In genomic region chr5:68898961-68899471, GRCh38 we compare ENCODE assay signal across 12 cellular contexts.
DNase-seq lines count a peak whose midpoint lies in the region; ATAC-seq and TF ChIP-seq lines count a peak whose summit lies in the region.
"Had no signal": no experiment of that assay in that cellular context is flagged by ENCODE, and none has a peak within 500 bp of the region (broad histone marks: within the 10 kb centered on the region; RNA-seq: fewer than 3 reads in every experiment).

No MANE protein-coding gene starts in this region.

- H3K4me2 ChIP-seq in mesendoderm (ENCODE audit: low read length), result no peak overlapping the region

- peaks cover 0 to 2% (median 0%) of the 10 kb centered on the region in 5 experiments for H3K9me3 Mint-ChIP-seq in brain
- no peaks in the 10 kb centered on the region for H3K9me3 Mint-ChIP-seq in activated naive CD4-positive, alpha-beta T cell treated with anti-CD3 and anti-CD28 coated beads for 36 hours

- no peak overlapping the region for H2BK5ac ChIP-seq in mesendoderm (ENCODE audit: low read length)

- no peak overlapping the region for H3K4me3 ChIP-seq in mesendoderm (ENCODE audit: low read length)
- H3K4me3 ChIP-seq: gastrocnemius medialis, suprapubic skin had no signal

- no peak overlapping the region for H3K23ac ChIP-seq in mesendoderm (ENCODE audit: low read length)

- H3K36me3 Mint-ChIP-seq in brain, result no peaks in the 10 kb centered on the region
- H3K36me3 Mint-ChIP-seq in activated naive CD4-positive, alpha-beta T cell treated with anti-CD3 and anti-CD28 coated beads for 36 hours (ENCODE audit: low read depth), result no peaks in the 10 kb centered on the region

- H4K8ac ChIP-seq in mesendoderm (ENCODE audit: low read depth, low read length), result no peak overlapping the region

- no peaks in the 10 kb centered on the region for H3K27me3 ChIP-seq in mesendoderm (ENCODE audit: insufficient read depth, low read length, poor library complexity)
- H3K27me3 ChIP-seq: gastrocnemius medialis, suprapubic skin had no signal

- no peaks in the 10 kb centered on the region for H3K36me3 ChIP-seq in mesendoderm (ENCODE audit: control insufficient read depth, insufficient read depth, low read length)
- H3K36me3 ChIP-seq: gastrocnemius medialis, suprapubic skin had no signal

- H2BK120ac ChIP-seq in mesendoderm (ENCODE audit: low read depth, low read length), result no peak overlapping the region

- H3K79me1 ChIP-seq in mesendoderm (ENCODE audit: low read length), result no peaks in the 10 kb centered on the region

- peak overlapping the region; percentile 29 for H3K4ac ChIP-seq in mesendoderm (ENCODE audit: low read depth, low read length)

- DNase-seq in ELR (ENCODE audit: low read depth), result peak; percentile 85
- DNase-seq in NCI-H2107 (lab: John Stamatoyannopoulos, UW), result peak; percentile 20
- peak; percentile 77 for DNase-seq in mesendoderm
- no peak for DNase-seq in activated naive CD4-positive, alpha-beta T cell treated with anti-CD3 and anti-CD28 coated beads for 36 hours
- DNase-seq in activated T-cell treated with anti-CD3 and anti-CD28 coated beads for 4 hours, result no peak
- DNase-seq in germinal center (ENCODE audit: low spot score), result no peak
- DNase-seq: activated effector memory CD4-positive, alpha-beta T cell treated with anti-CD3 and anti-CD28 coated beads, Interleukin-2, amount 50 U/mL, for 16 hours; gastrocnemius medialis; SIG-M5 had no signal

- ATAC-seq in HG02970 (IDR thresholded peaks at IDR 0.05; ENCODE audit: low FRiP score, unreplicated experiment), result no peak
- ATAC-seq: gastrocnemius medialis had no signal

- intact Hi-C loops in activated naive CD4-positive, alpha-beta T cell treated with anti-CD3 and anti-CD28 coated beads for 36 hours (cut with micrococcal nuclease), result no loop called here

- H2AK5ac ChIP-seq in mesendoderm (ENCODE audit: low read length), result no peak overlapping the region

- CTCF ChIA-PET in activated naive CD4-positive, alpha-beta T cell treated with anti-CD3 and anti-CD28 coated beads for 36 hours (lab: Charles Lee), result no interaction called here

- no peaks in the 10 kb centered on the region for H3K4me1 ChIP-seq in mesendoderm (ENCODE audit: control insufficient read depth, low read depth, low read length)
- H3K4me1 ChIP-seq: gastrocnemius medialis had no signal

- TF ChIP-seq CTCF in brain (conservative IDR thresholded peaks at IDR 0.05), result no peak

- H3K27ac Mint-ChIP-seq in brain, result peak overlapping the region in 3 of 5 experiments; percentile 18 to 64 (median 34)
- no peak overlapping the region for H3K27ac Mint-ChIP-seq in activated naive CD4-positive, alpha-beta T cell treated with anti-CD3 and anti-CD28 coated beads for 36 hours

- no peak overlapping the region for H3K4me3 Mint-ChIP-seq in brain
- H3K4me3 Mint-ChIP-seq in activated naive CD4-positive, alpha-beta T cell treated with anti-CD3 and anti-CD28 coated beads for 36 hours, result no peak overlapping the region

- no peaks in the 10 kb centered on the region for H3K79me2 ChIP-seq in mesendoderm (ENCODE audit: control insufficient read depth, insufficient read depth, low read length)

- H3K27me3 Mint-ChIP-seq in brain, result no peaks in the 10 kb centered on the region
- H3K27me3 Mint-ChIP-seq in activated naive CD4-positive, alpha-beta T cell treated with anti-CD3 and anti-CD28 coated beads for 36 hours (ENCODE audit: low read depth), result no peaks in the 10 kb centered on the region

- peaks cover 14% of the 10 kb centered on the region for H3K4me1 Mint-ChIP-seq in brain
- peaks cover 15% of the 10 kb centered on the region for H3K4me1 Mint-ChIP-seq in activated naive CD4-positive, alpha-beta T cell treated with anti-CD3 and anti-CD28 coated beads for 36 hours (ENCODE audit: low read depth)

- H3K9ac ChIP-seq in mesendoderm (ENCODE audit: low read length), result no peak overlapping the region

- no peak overlapping the region for H3K56ac ChIP-seq in mesendoderm (ENCODE audit: low read length)

- no peak overlapping the region for H4K5ac ChIP-seq in mesendoderm (ENCODE audit: low read length)

- WGBS in mesendoderm (ENCODE audit: extremely low coverage, insufficient coverage, low lambda C conversion rate), result no CpG with 5 or more reads among the region's 4 CpGs

- H3K27ac ChIP-seq in mesendoderm (ENCODE audit: low read depth, low read length), result no peak overlapping the region
- H3K27ac ChIP-seq: gastrocnemius medialis, suprapubic skin had no signal

- H3K18ac ChIP-seq in mesendoderm (ENCODE audit: low read length), result no peak overlapping the region

- H2BK15ac ChIP-seq in mesendoderm (replicated peaks; ENCODE audit: low read depth), result no peak overlapping the region

Comparison
In these comparisons a context has a peak if more than half of its experiments do, and no peak if none do; other contexts are left out.
1. DNase-seq: peak in ELR (single experiment), NCI-H2107 (single experiment) and mesendoderm (single experiment); none in activated naive CD4-positive, alpha-beta T cell treated with anti-CD3 and anti-CD28 coated beads for 36 hours (single experiment), activated T-cell treated with anti-CD3 and anti-CD28 coated beads for 4 hours (single experiment) and germinal center (single experiment).